Comparison of ENCODE assay signal across 8 cellular contexts in genomic region chr18:35049111-35050003, GRCh38. TPM values are rescaled to one million over a fixed set of nuclear protein-coding genes. Genes with fewer than 3 reads are reported as not detected.
DNase-seq lines count a peak whose midpoint lies in the region; ATAC-seq and TF ChIP-seq lines count a peak whose summit lies in the region.

No MANE protein-coding gene starts in this region.

- peak overlapping the region; percentile 78 for H3K27ac Mint-ChIP-seq in stimulated activated naive CD8-positive, alpha-beta T cell treated with anti-CD3 and anti-CD28 coated beads, Interleukin-15, Interleukin-2, amounts not matched to agents 100 ng/mL and 50 ng/mL, for 24 hours
- peak overlapping the region; percentile 90 to 95 (median 94) for H3K27ac Mint-ChIP-seq in IgD-negative memory B cell
- peak overlapping the region; percentile 85 for H3K27ac Mint-ChIP-seq in dendritic cell treated with granulocyte-macrophage colony-stimulating factor and Interleukin-4, amounts not matched to agents 40 ng/mL and 50 ng/mL, for 4 days

- peak overlapping the region; percentile 71 for H3K4me3 Mint-ChIP-seq in stimulated activated naive CD8-positive, alpha-beta T cell treated with anti-CD3 and anti-CD28 coated beads, Interleukin-15, Interleukin-2, amounts not matched to agents 100 ng/mL and 50 ng/mL, for 24 hours
- H3K4me3 Mint-ChIP-seq in IgD-negative memory B cell, result peak overlapping the region; percentile 71 to 91 (median 80)
- H3K4me3 Mint-ChIP-seq in dendritic cell treated with granulocyte-macrophage colony-stimulating factor and Interleukin-4, amounts not matched to agents 40 ng/mL and 50 ng/mL, for 4 days, result no peak overlapping the region

- no peak overlapping the region for H3K4me3 ChIP-seq in colonic mucosa

- intact Hi-C loops in dendritic cell treated with granulocyte-macrophage colony-stimulating factor and Interleukin-4, amounts not matched to agents 40 ng/mL and 50 ng/mL, for 4 days (cut with micrococcal nuclease), result loop anchor here (10.0 kb wide), 1 partner anchor 185 kb away; no protein-coding TSS in a partner anchor
- intact Hi-C loops in colonic mucosa (cut with DNase I), result no loop called here

- no peaks in the 10 kb centered on the region for H3K27me3 Mint-ChIP-seq in stimulated activated naive CD8-positive, alpha-beta T cell treated with anti-CD3 and anti-CD28 coated beads, Interleukin-15, Interleukin-2, amounts not matched to agents 100 ng/mL and 50 ng/mL, for 24 hours
- no peaks in the 10 kb centered on the region for H3K27me3 Mint-ChIP-seq in IgD-negative memory B cell
- no peaks in the 10 kb centered on the region for H3K27me3 Mint-ChIP-seq in dendritic cell treated with granulocyte-macrophage colony-stimulating factor and Interleukin-4, amounts not matched to agents 40 ng/mL and 50 ng/mL, for 4 days

- no peaks in the 10 kb centered on the region for H3K27me3 ChIP-seq in colonic mucosa

- H3K36me3 Mint-ChIP-seq in stimulated activated naive CD8-positive, alpha-beta T cell treated with anti-CD3 and anti-CD28 coated beads, Interleukin-15, Interleukin-2, amounts not matched to agents 100 ng/mL and 50 ng/mL, for 24 hours (ENCODE audit: low read depth), result peaks cover 16% of the 10 kb centered on the region
- H3K36me3 Mint-ChIP-seq in IgD-negative memory B cell, result no peaks in the 10 kb centered on the region
- H3K36me3 Mint-ChIP-seq in dendritic cell treated with granulocyte-macrophage colony-stimulating factor and Interleukin-4, amounts not matched to agents 40 ng/mL and 50 ng/mL, for 4 days (ENCODE audit: low read depth), result peaks cover 5% of the 10 kb centered on the region

- TF ChIP-seq CTCF in colonic mucosa (IDR thresholded peaks at IDR 0.05), result no peak

- no peak overlapping the region for H3K9ac ChIP-seq in colonic mucosa (ENCODE audit: low read depth in 2 of 2, low read length in 2 of 2)

- DNase-seq in stimulated activated naive CD8-positive, alpha-beta T cell treated with anti-CD3 and anti-CD28 coated beads, Interleukin-15, Interleukin-2, amounts not matched to agents 100 U/mL and 50 U/mL, for 24 hours, result no peak
- DNase-seq in GDM1 (lab: John Stamatoyannopoulos, UW) (no peak), NCI-H82 treated with DMSO at 0.1 percent for 48 hours (lab: John Stamatoyannopoulos, UW; ENCODE audit: unreplicated experiment) (no peak), colonic mucosa (no peak)
- no peak for DNase-seq in activated CD4-positive, CD25-positive, alpha-beta regulatory T cell treated with anti-CD3 and anti-CD28 coated beads, Interleukin-2, amount 50 U/mL, for 72 hours

- no peaks in the 10 kb centered on the region for H3K9me3 Mint-ChIP-seq in stimulated activated naive CD8-positive, alpha-beta T cell treated with anti-CD3 and anti-CD28 coated beads, Interleukin-15, Interleukin-2, amounts not matched to agents 100 ng/mL and 50 ng/mL, for 24 hours
- H3K9me3 Mint-ChIP-seq in IgD-negative memory B cell, result no peaks in the 10 kb centered on the region
- H3K9me3 Mint-ChIP-seq in dendritic cell treated with granulocyte-macrophage colony-stimulating factor and Interleukin-4, amounts not matched to agents 40 ng/mL and 50 ng/mL, for 4 days, result no peaks in the 10 kb centered on the region

- no peaks in the 10 kb centered on the region for H3K36me3 ChIP-seq in colonic mucosa

- ATAC-seq in stimulated activated naive CD8-positive, alpha-beta T cell treated with anti-CD3 and anti-CD28 coated beads, Interleukin-15, Interleukin-2, amounts not matched to agents 100 U/mL and 50 U/mL, for 24 hours, result no peak

- no peak overlapping the region for H3K27ac ChIP-seq in colonic mucosa

- no peaks in the 10 kb centered on the region for H3K4me1 ChIP-seq in colonic mucosa

- H3K4me1 Mint-ChIP-seq in stimulated activated naive CD8-positive, alpha-beta T cell treated with anti-CD3 and anti-CD28 coated beads, Interleukin-15, Interleukin-2, amounts not matched to agents 100 ng/mL and 50 ng/mL, for 24 hours (ENCODE audit: low read depth), result peaks cover 85% of the 10 kb centered on the region
- peaks cover 63 to 74% (median 74%) of the 10 kb centered on the region in 3 donors for H3K4me1 Mint-ChIP-seq in IgD-negative memory B cell
- H3K4me1 Mint-ChIP-seq in dendritic cell treated with granulocyte-macrophage colony-stimulating factor and Interleukin-4, amounts not matched to agents 40 ng/mL and 50 ng/mL, for 4 days (ENCODE audit: low read depth), result peaks cover 44% of the 10 kb centered on the region

- no peaks in the 10 kb centered on the region for H3K9me3 ChIP-seq in colonic mucosa

RNA-seq across cellular contexts. Expression of gene MAPRE2, which starts 8.1 kb away (rescaled TPM):
- 63.3 TPM for polyA plus RNA-seq in IgD-negative memory B cell
- 10 to 100 TPM; 25.5 to 32.2 TPM for total RNA-seq in colonic mucosa
